ENCODE assay signal across 11 cellular contexts in genomic region chr2:38498039-38498438, GRCh38.
DNase-seq lines count a peak whose midpoint lies in the region; ATAC-seq and TF ChIP-seq lines count a peak whose summit lies in the region.
"Had no signal": no experiment of that assay in that cellular context is flagged by ENCODE, and none has a peak within 500 bp of the region (broad histone marks: within the 10 kb centered on the region; RNA-seq: fewer than 3 reads in every experiment).

No MANE protein-coding gene starts in this region.

- H3K9me3 ChIP-seq in mucosa of descending colon = peaks cover 6% of the 10 kb centered on the region

- TF ChIP-seq CTCF in mucosa of descending colon (IDR thresholded peaks at IDR 0.05) = no peak

- DNase-seq in NCI-H2171 treated with DMSO at 0.1 percent for 48 hours (lab: John Stamatoyannopoulos, UW) (peak; percentile 89), naive B cell (peak; percentile 45), mucosa of descending colon (no peak), cerebellar cortex (ENCODE audit: low spot score) (no peak), H4 (ENCODE audit: low spot score) (no peak)
- no peak for DNase-seq in activated T-cell treated with anti-CD3 and anti-CD28 coated beads, Interleukin-2, amount 50 U/mL, for 1 hour
- DNase-seq: activated CD8-positive, alpha-beta memory T cell treated with anti-CD3 and anti-CD28 coated beads, Interleukin-2, amount 10 ng/mL, durations not matched to agents 7 days and 5 days; NCI-H446 had no signal

- H3K4me1 Mint-ChIP-seq in naive B cell = peaks cover 8 to 16% (median 9%) of the 10 kb centered on the region in 3 donors

- peak; percentile 89 for ATAC-seq in GM18511 (IDR thresholded peaks at IDR 0.05; ENCODE audit: unreplicated experiment)
- peak; percentile 92 for ATAC-seq in HG02610 (IDR thresholded peaks at IDR 0.05; ENCODE audit: unreplicated experiment)
- ATAC-seq in naive B cell (ENCODE audit: low read depth in 2 of 2) = peak; percentile 97
- no peak for ATAC-seq in mucosa of descending colon
- ATAC-seq: activated CD8-positive, alpha-beta memory T cell treated with anti-CD3 and anti-CD28 coated beads, Interleukin-2, amount 10 ng/mL, durations not matched to agents 7 days and 5 days had no signal

- peak overlapping the region in 6 of 8 donors; percentile 1 to 86 (median 68) for H3K4me3 Mint-ChIP-seq in naive B cell
- H3K4me3 Mint-ChIP-seq: activated CD8-positive, alpha-beta memory T cell treated with anti-CD3 and anti-CD28 coated beads, Interleukin-2, amount 10 ng/mL, durations not matched to agents 7 days and 5 days; brain had no signal

- H3K36me3 Mint-ChIP-seq in naive B cell = peaks cover 5 to 22% of the 10 kb centered on the region in 2 donors
- H3K36me3 Mint-ChIP-seq: activated CD8-positive, alpha-beta memory T cell treated with anti-CD3 and anti-CD28 coated beads, Interleukin-2, amount 10 ng/mL, durations not matched to agents 7 days and 5 days; brain had no signal

- peaks cover 4 to 16% (median 10%) of the 10 kb centered on the region in 7 donors for H3K9me3 Mint-ChIP-seq in naive B cell

- intact Hi-C loops in mucosa of descending colon (cut with DNase I, micrococcal nuclease) = no loop called here

- no peaks in the 10 kb centered on the region for H3K36me3 ChIP-seq in mucosa of descending colon (ENCODE audit: low read depth)

- peaks cover 0 to 14% (median 11%) of the 10 kb centered on the region in 3 donors for H3K27me3 Mint-ChIP-seq in naive B cell

- no peaks in the 10 kb centered on the region for H3K4me1 ChIP-seq in mucosa of descending colon (ENCODE audit: low read depth)

- H3K4me3 ChIP-seq in mucosa of descending colon = no peak overlapping the region

- H3K27ac Mint-ChIP-seq in naive B cell = peak overlapping the region in 5 of 6 donors; percentile 6 to 90 (median 75)
- H3K27ac Mint-ChIP-seq: activated CD8-positive, alpha-beta memory T cell treated with anti-CD3 and anti-CD28 coated beads, Interleukin-2, amount 10 ng/mL, durations not matched to agents 7 days and 5 days had no signal

Comparison
In these comparisons a context has a peak if more than half of its experiments do, and no peak if none do; other contexts are left out.
1. DNase-seq: peak in NCI-H2171 treated with DMSO at 0.1 percent for 48 hours (single experiment) and naive B cell (single experiment); none in mucosa of descending colon (0 of 3), activated T-cell treated with anti-CD3 and anti-CD28 coated beads, Interleukin-2, amount 50 U/mL, for 1 hour (single experiment), cerebellar cortex (single experiment) and H4 (single experiment).